ENCODE assay signal across 18 cellular contexts in genomic region chr16:80954985-80955384, GRCh38. TPM values are rescaled to one million over a fixed set of nuclear protein-coding genes. Genes with fewer than 3 reads are reported as not detected.
DNase-seq lines count a peak whose midpoint lies in the region; ATAC-seq, FAIRE-seq and TF ChIP-seq lines count a peak whose summit lies in the region.
"Had no signal": no experiment of that assay in that cellular context is flagged by ENCODE, and none has a peak within 500 bp of the region (broad histone marks: within the 10 kb centered on the region; RNA-seq: fewer than 3 reads in every experiment).

No MANE protein-coding gene starts in this region.

- no peak overlapping the region for H3K4me2 ChIP-seq in neuronal stem cell (ENCODE audit: insufficient read depth, low read length, poor library complexity, severe bottlenecking)
- H3K4me2 ChIP-seq: BLaER1 had no signal

- no peak overlapping the region for H2BK12ac ChIP-seq in neuronal stem cell (ENCODE audit: low read length)

- H3K36me3 ChIP-seq in bronchial epithelial cell (ENCODE audit: control insufficient read depth, insufficient read depth, low read length) (no peaks in the 10 kb centered on the region), neuronal stem cell (replicated peaks in 1 of 2; ENCODE audit: control insufficient read depth in 2 of 2, insufficient read depth in 2 of 2, low read length in 2 of 2) (no peaks in the 10 kb centered on the region)
- H3K36me3 ChIP-seq: BLaER1, Peyer's patch had no signal

- H2AFZ ChIP-seq in neuronal stem cell (ENCODE audit: low read length), result no peak overlapping the region

- no peak overlapping the region for H2AK5ac ChIP-seq in neuronal stem cell (ENCODE audit: low read depth, low read length)

- H2BK5ac ChIP-seq in neuronal stem cell (ENCODE audit: low read length), result no peak overlapping the region

- peak overlapping the region; percentile 91 for H3K14ac ChIP-seq in neuronal stem cell (ENCODE audit: low read length)

- H3K4me3 ChIP-seq in bronchial epithelial cell (ENCODE audit: low read depth, low read length), result no peak overlapping the region
- H3K4me3 ChIP-seq in neuronal stem cell (ENCODE audit: low read length in 2 of 2), result peak overlapping the region in 1 of 2 donors; percentile 40
- H3K4me3 ChIP-seq: BLaER1, Peyer's patch had no signal

- H3K9me3 ChIP-seq in neuronal stem cell (replicated peaks in 1 of 2; ENCODE audit: control insufficient read depth in 2 of 2, insufficient read depth in 1 of 2, low read depth in 1 of 2, low read length in 2 of 2), result peaks cover 0 to 2% of the 10 kb centered on the region in 2 donors

- no peak overlapping the region for H3K4ac ChIP-seq in neuronal stem cell (ENCODE audit: low read length)

- WGBS in neuronal stem cell (ENCODE audit: extremely low coverage in 2 of 2, insufficient read length in 2 of 2, insufficient replicate concordance in 1 of 2), 2 donors, result no CpG with 5 or more reads among the region's 5 CpGs

- H4K91ac ChIP-seq in neuronal stem cell (ENCODE audit: low read depth, low read length, poor library complexity), result no peak overlapping the region

- H3K79me1 ChIP-seq in neuronal stem cell (ENCODE audit: low read depth, low read length), result no peaks in the 10 kb centered on the region

- no peak for TF ChIP-seq CTCF in bronchial epithelial cell (IDR thresholded peaks at IDR 0.05; ENCODE audit: insufficient read depth, low read length, severe bottlenecking)

- DNase-seq in NCI-H345 (lab: John Stamatoyannopoulos, UW) (peak; percentile 40), NCI-H345 treated with DMSO at 0.1 percent for 48 hours (lab: John Stamatoyannopoulos, UW; ENCODE audit: unreplicated experiment) (no peak), NCI-H146 (lab: John Stamatoyannopoulos, UW) (peak; percentile 90), bronchial epithelial cell (ENCODE audit: low read depth) (peak; percentile 95), neuronal stem cell (ENCODE audit: low spot score) (no peak), islet precursor cell (no peak), H4 (ENCODE audit: low spot score) (no peak)
- DNase-seq: CD8-positive, alpha-beta T cell; H9; NCI-H1436 treated with DMSO at 0.1 percent for 48 hours; NCI-H2081 treated with DMSO at 0.1 percent for 48 hours; NCI-H446; NCI-H82; Peyer's patch; Right ventricle myocardium superior had no signal

- no peak overlapping the region for H2BK15ac ChIP-seq in neuronal stem cell (ENCODE audit: low read length)

- no peak overlapping the region for H3K27ac ChIP-seq in neuronal stem cell (replicated peaks; ENCODE audit: low read length)
- H3K27ac ChIP-seq: BLaER1, Peyer's patch had no signal

- peak; percentile 92 for FAIRE-seq in bronchial epithelial cell (lab: Jason Lieb, UNC)
- FAIRE-seq: A204.1 had no signal

- ATAC-seq in GM18873 (IDR thresholded peaks at IDR 0.05; ENCODE audit: low FRiP score, unreplicated experiment), result no peak
- ATAC-seq: CD8-positive, alpha-beta T cell had no signal

- no peak overlapping the region for H3K9ac ChIP-seq in neuronal stem cell (ENCODE audit: low read depth, low read length, poor library complexity)
- H3K9ac ChIP-seq: BLaER1 had no signal

- no peak overlapping the region for H3K18ac ChIP-seq in neuronal stem cell (ENCODE audit: low read length)

- H3K23ac ChIP-seq in neuronal stem cell (ENCODE audit: low read depth, low read length, poor library complexity), result no peak overlapping the region

- H2BK120ac ChIP-seq in neuronal stem cell (ENCODE audit: low read depth, low read length), result no peak overlapping the region

- no peaks in the 10 kb centered on the region for H3K27me3 ChIP-seq in bronchial epithelial cell (ENCODE audit: control insufficient read depth, insufficient read depth, low read length)
- H3K27me3 ChIP-seq in neuronal stem cell (ENCODE audit: control insufficient read depth in 3 of 3, insufficient read depth in 3 of 3, low read depth in 1 of 3, low read length in 3 of 3), result no peaks in the 10 kb centered on the region
- H3K27me3 ChIP-seq: BLaER1, Peyer's patch had no signal

- H4K8ac ChIP-seq in neuronal stem cell (ENCODE audit: low read depth, low read length), result no peak overlapping the region

- H3K4me1 ChIP-seq in neuronal stem cell (ENCODE audit: control insufficient read depth in 2 of 2, insufficient read depth in 1 of 2, low read depth in 1 of 2, low read length in 2 of 2), result no peaks in the 10 kb centered on the region
- H3K4me1 ChIP-seq: BLaER1, Peyer's patch had no signal

RNA-seq across cellular contexts. Expression of gene CMC2, which starts 51.7 kb away (rescaled TPM):
- total RNA-seq in bronchial epithelial cell, result 25.0 and 72.2 TPM in 2 replicates
- 156 TPM for polyA plus RNA-seq in neuronal stem cell (2013, experiment 1 of 2)
- 159 TPM for polyA plus RNA-seq in neuronal stem cell (2013, experiment 2 of 2)
- total RNA-seq in H4 (2014; rRNA removed; shearing (Covaris generic)), result 135 and 176 TPM in 2 replicates

RNA-seq across cellular contexts. Expression of gene CENPN, which starts 52.0 kb away (rescaled TPM):
- 3.9 and 8.6 TPM in 2 replicates for total RNA-seq in bronchial epithelial cell
- polyA plus RNA-seq in neuronal stem cell (2013, experiment 1 of 2), result 58.7 TPM
- polyA plus RNA-seq in neuronal stem cell (2013, experiment 2 of 2), result 63.6 TPM
- 147 and 234 TPM in 2 replicates for total RNA-seq in H4 (2014; rRNA removed; shearing (Covaris generic))

Comparison
In these comparisons a context has a peak if more than half of its experiments do, and no peak if none do; other contexts are left out.
1. DNase-seq: peak in NCI-H345 (single experiment), NCI-H146 (single experiment) and bronchial epithelial cell (single experiment); none in NCI-H345 treated with DMSO at 0.1 percent for 48 hours (single experiment), neuronal stem cell (single experiment), islet precursor cell (single experiment) and H4 (single experiment).
2. RNA of gene CENPN, which starts 52.0 kb away (total RNA-seq): 147 to 234 TPM in H4; 3.9 to 8.6 TPM in bronchial epithelial cell; every median in the first group is over 10 times any median in the second.